In genomic region chr4:76257824-76258223, GRCh38 we compare ENCODE assay signal across 18 cellular contexts. TPM values are rescaled to one million over a fixed set of nuclear protein-coding genes. Genes with fewer than 3 reads are reported as not detected.
A peak's percentile ranks its signal among the peaks of the same experiment; 100 is the strongest.
DNase-seq lines count a peak whose midpoint lies in the region; ATAC-seq, FAIRE-seq and TF ChIP-seq lines count a peak whose summit lies in the region.
"Had no signal": no experiment of that assay in that cellular context is flagged by ENCODE, and none has a peak within 500 bp of the region (broad histone marks: within the 10 kb centered on the region; RNA-seq: fewer than 3 reads in every experiment).

No MANE protein-coding gene starts in this region.

- H3K9me3 ChIP-seq in K562 (replicated peaks; ENCODE audit: control insufficient read depth, insufficient read depth, low read depth, low read length), result no peaks in the 10 kb centered on the region
- H3K9me3 ChIP-seq: A549, BLaER1 had no signal

- H3K9me3 Mint-ChIP-seq in activated naive CD4-positive, alpha-beta T cell treated with anti-CD3 and anti-CD28 coated beads, Interleukin-2, amount 10 ng/mL, durations not matched to agents 7 days and 5 days, result no peaks in the 10 kb centered on the region
- H3K9me3 Mint-ChIP-seq: CD4-positive, alpha-beta memory T cell had no signal

- POLR2A ChIA-PET in K562 (lab: Yijun Ruan, JAX), result no interaction called here

- H2AFZ ChIP-seq in K562 (ENCODE audit: low read depth, low read length), result no peak overlapping the region

- no peak overlapping the region for H3K4me2 ChIP-seq in K562 (ENCODE audit: insufficient read depth, low read length)
- H3K4me2 ChIP-seq: A549, BLaER1 had no signal

- no peak overlapping the region for H3K4me3 ChIP-seq in K562
- H3K4me3 ChIP-seq: A549, BLaER1 had no signal

- CTCF ChIA-PET in activated naive CD4-positive, alpha-beta T cell treated with anti-CD3 and anti-CD28 coated beads, Interleukin-2, amount 10 ng/mL, durations not matched to agents 7 days and 5 days (lab: Charles Lee), result no interaction called here
- CTCF ChIA-PET in K562 (lab: Yijun Ruan, JAX; ENCODE audit: low intra/inter-chr PET ratio), result no interaction called here

- no peak for ATAC-seq in K562
- no peak for ATAC-seq in HG03521 (IDR thresholded peaks at IDR 0.05; ENCODE audit: unreplicated experiment)
- ATAC-seq in HG02885 (IDR thresholded peaks at IDR 0.05; ENCODE audit: poor library complexity, unreplicated experiment), result no peak
- ATAC-seq: A549 had no signal

- no peak overlapping the region for H3K9ac ChIP-seq in K562 (ENCODE audit: insufficient read depth in 1 of 2, low read depth in 2 of 2, low read length in 2 of 2)
- H3K9ac ChIP-seq: BLaER1 had no signal

- H3K4me1 Mint-ChIP-seq in activated naive CD4-positive, alpha-beta T cell treated with anti-CD3 and anti-CD28 coated beads, Interleukin-2, amount 10 ng/mL, durations not matched to agents 7 days and 5 days, result no peaks in the 10 kb centered on the region
- H3K4me1 Mint-ChIP-seq: CD14-positive monocyte; CD4-positive, alpha-beta memory T cell had no signal

- no peaks in the 10 kb centered on the region for H3K36me3 Mint-ChIP-seq in activated naive CD4-positive, alpha-beta T cell treated with anti-CD3 and anti-CD28 coated beads, Interleukin-2, amount 10 ng/mL, durations not matched to agents 7 days and 5 days
- H3K36me3 Mint-ChIP-seq: CD14-positive monocyte; CD4-positive, alpha-beta memory T cell had no signal

- WGBS in K562 (ENCODE audit: insufficient coverage, low coverage, missing lambda C conversion rate), result 94% methylated on average over 3 of the region's 3 CpGs

- no TSS peak for BruUV-seq in K562 (replicated peaks; lab: Mats Ljungman, UMichigan)

- TF ChIP-seq RAD21 in K562 (CRISPR knock-in tag; conservative IDR thresholded peaks at IDR 0.05 in 1 of 2, IDR thresholded peaks at IDR 0.05 in 1 of 2), result no peak

- H3K36me3 ChIP-seq in K562 (ENCODE audit: control insufficient read depth, insufficient read depth, low read length), result no peaks in the 10 kb centered on the region
- H3K36me3 ChIP-seq: BLaER1 had no signal

- intact Hi-C loops in K562 (cut with micrococcal nuclease), result loop anchor here (10.0 kb wide), 1 partner anchor 117 kb away; no protein-coding TSS in a partner anchor

- TF ChIP-seq CTCF in K562 (IDR thresholded peaks at IDR 0.05 in 2 of 3, conservative IDR thresholded peaks at IDR 0.05 in 1 of 3; ENCODE audit: insufficient read depth in 2 of 3, low read depth in 1 of 3, low read length in 3 of 3), result no peak

- H3K4me3 Mint-ChIP-seq in activated naive CD4-positive, alpha-beta T cell treated with anti-CD3 and anti-CD28 coated beads, Interleukin-2, amount 10 ng/mL, durations not matched to agents 7 days and 5 days, result no peak overlapping the region
- H3K4me3 Mint-ChIP-seq: CD4-positive, alpha-beta memory T cell had no signal

- no peak overlapping the region for H3K27ac ChIP-seq in K562 (ENCODE audit: extremely low read depth, low read depth, low read length)
- H3K27ac ChIP-seq: 22Rv1, A549, BLaER1 had no signal

- no peaks in the 10 kb centered on the region for H3K27me3 ChIP-seq in K562 (ENCODE audit: control insufficient read depth in 2 of 2, insufficient read depth in 2 of 2, low read length in 2 of 2)

- in situ Hi-C loops in K562 (cut with MboI), result no loop called here

- FAIRE-seq in K562 (lab: Jason Lieb, UNC), result no peak
- FAIRE-seq: A549 had no signal

- TF ChIP-seq POLR2A in K562 (conservative IDR thresholded peaks at IDR 0.05), result no peak

- no peaks in the 10 kb centered on the region for H3K9me1 ChIP-seq in K562 (ENCODE audit: control insufficient read depth, insufficient read depth, low read length)

- no peak for DNase-seq in activated naive CD4-positive, alpha-beta T cell treated with anti-CD3 and anti-CD28 coated beads, Interleukin-2, amount 10 ng/mL, durations not matched to agents 7 days and 5 days
- no peak for DNase-seq in activated naive CD4-positive, alpha-beta T cell treated with anti-CD3 and anti-CD28 coated beads, Interleukin-2, amount 50 U/mL, for 16 hours
- no peak for DNase-seq in K562 (ENCODE audit: extremely low read depth in 1 of 4, low spot score in 3 of 4)
- peak; percentile 42 for DNase-seq in globus pallidus (ENCODE audit: low spot score)
- DNase-seq in pons (ENCODE audit: low spot score), result peak; percentile 32
- DNase-seq in NCI-H2081 treated with DMSO at 0.1 percent for 48 hours (lab: John Stamatoyannopoulos, UW), result no peak
- DNase-seq: AML-193; Calu3; CD4-positive, alpha-beta memory T cell; GF-D8; GOT3; H7 had no signal

- no peaks in the 10 kb centered on the region for H3K79me2 ChIP-seq in K562 (ENCODE audit: control insufficient read depth, insufficient read depth, low read length)

- H3K4me1 ChIP-seq in K562 (replicated peaks in 1 of 2; ENCODE audit: control insufficient read depth in 2 of 2, insufficient read depth in 2 of 2, low read length in 2 of 2), result peaks cover 0 to 18% of the 10 kb centered on the region in 2 experiments; a peak in 3 of 5 replicates
- H3K4me1 ChIP-seq: A549, BLaER1 had no signal

- H3K27ac Mint-ChIP-seq in activated naive CD4-positive, alpha-beta T cell treated with anti-CD3 and anti-CD28 coated beads, Interleukin-2, amount 10 ng/mL, durations not matched to agents 7 days and 5 days, result peak overlapping the region; percentile 20
- H3K27ac Mint-ChIP-seq: CD4-positive, alpha-beta memory T cell had no signal

- H4K20me1 ChIP-seq in K562 (replicated peaks; ENCODE audit: control insufficient read depth, insufficient read depth, low read length), result no peaks in the 10 kb centered on the region
- H4K20me1 ChIP-seq: BLaER1 had no signal

- peaks cover 43% of the 10 kb centered on the region for H3K27me3 Mint-ChIP-seq in activated naive CD4-positive, alpha-beta T cell treated with anti-CD3 and anti-CD28 coated beads, Interleukin-2, amount 10 ng/mL, durations not matched to agents 7 days and 5 days

- TF ChIP-seq EP300 in K562 (IDR thresholded peaks at IDR 0.05; ENCODE audit: low read length), result no peak

TF ChIP-seq in K562, 482 proteins besides CTCF, POLR2A, EP300 and RAD21 (continues in another document):
- peak; percentile 56 for TF ChIP-seq ZNF316 (IDR thresholded peaks at IDR 0.05)

RNA-seq across cellular contexts. Expression of gene FAM47E, which starts 6.3 kb away (rescaled TPM):
- total RNA-seq in K562 (2011; cell fraction: chromatin; rRNA removed; ENCODE audit: low replicate concordance), result 1.3 and 1.8 TPM in 2 replicates
- 0.50 and 0.66 TPM in 2 replicates for total RNA-seq in K562 (2011; cell fraction: nucleolus; rRNA removed)
- 1.5 and 5.1 TPM in 2 replicates for total RNA-seq in K562 (2011; cell fraction: nucleoplasm; rRNA removed)
- total RNA-seq in K562 (2014; rRNA removed) (3.6 and 3.7 TPM in 2 replicates), K562 (2014; rRNA removed; fragmentation: Illumina TruSeq; extraction: Trizol) (6.4 and 7.4 TPM in 2 replicates), K562 (2015; rRNA removed; fragmentation: Illumina TruSeq; extraction: Trizol) (12.0 and 15.6 TPM in 2 replicates), K562 (2021) (3.7 and 4.8 TPM in 2 replicates)
- polyA plus RNA-seq in K562 (2011; rRNA removed) (0.38 and 4.8 TPM in 2 replicates), K562 (2014; fragmentation: Illumina TruSeq; extraction: Trizol) (5.5 and 6.9 TPM in 2 replicates), K562 (2014; fragmentation: Nextera tagmentation; extraction: Ambion mirVana) (10 to 100 TPM; 11.8 to 12.4 TPM), K562 (2014; rRNA removed) (5.0 and 5.9 TPM in 2 replicates)
- polyA plus RNA-seq in K562 (2011; cell fraction: cytosol; rRNA removed), result 1.2 TPM in 1 of 2 replicates, not detected in the other
- 0.07 and 1.3 TPM in 2 replicates for polyA plus RNA-seq in K562 (2011; cell fraction: nucleus; rRNA removed)
- 15.5 and 15.6 TPM in 2 replicates for polyA plus RNA-seq in K562 (2012)
- 0.27 and 3.5 TPM in 2 replicates for polyA minus RNA-seq in K562 (2011; rRNA and poly(A)+ RNA removed)
- 1.0 TPM in 1 of 2 replicates, not detected in the other for polyA minus RNA-seq in K562 (2011; cell fraction: cytosol; rRNA and poly(A)+ RNA removed)
- 0.56 and 0.81 TPM in 2 replicates for polyA minus RNA-seq in K562 (2011; cell fraction: nucleus; rRNA and poly(A)+ RNA removed)
- polyA plus RNA-seq: CD14-positive monocyte had no signal

RNA-seq across cellular contexts. Expression of gene SCARB2, which starts 44.2 kb away (rescaled TPM):
- 31.3 and 49.9 TPM in 2 replicates for total RNA-seq in K562 (2011; cell fraction: chromatin; rRNA removed; ENCODE audit: low replicate concordance)
- 18.7 and 26.6 TPM in 2 replicates for total RNA-seq in K562 (2011; cell fraction: nucleolus; rRNA removed)
- total RNA-seq in K562 (2011; cell fraction: nucleoplasm; rRNA removed), result 35.0 and 62.6 TPM in 2 replicates
- 17.8 and 17.9 TPM in 2 replicates for total RNA-seq in K562 (2014; rRNA removed)
- total RNA-seq in K562 (2014; rRNA removed; fragmentation: Illumina TruSeq; extraction: Trizol), result 19.3 and 20.0 TPM in 2 replicates
- 25.8 TPM in 2 replicates for total RNA-seq in K562 (2015; rRNA removed; fragmentation: Illumina TruSeq; extraction: Trizol)
- 16.6 and 18.4 TPM in 2 replicates for total RNA-seq in K562 (2021)
- polyA plus RNA-seq in K562 (2011; rRNA removed), result 17.3 and 21.0 TPM in 2 replicates
- polyA plus RNA-seq in K562 (2011; cell fraction: cytosol; rRNA removed), result 5.9 and 9.0 TPM in 2 replicates
- polyA plus RNA-seq in K562 (2011; cell fraction: nucleus; rRNA removed), result 10.3 and 14.5 TPM in 2 replicates
- 14.0 and 25.8 TPM in 2 replicates for polyA plus RNA-seq in K562 (2012)
- polyA plus RNA-seq in K562 (2014; fragmentation: Illumina TruSeq; extraction: Trizol), result 16.9 and 18.9 TPM in 2 replicates
- 1 to 10 TPM; 6.1 to 8.8 TPM for polyA plus RNA-seq in K562 (2014; fragmentation: Nextera tagmentation; extraction: Ambion mirVana)
- 10.1 and 14.9 TPM in 2 replicates for polyA plus RNA-seq in K562 (2014; rRNA removed)
- 47.7 and 52.6 TPM in 2 replicates for polyA minus RNA-seq in K562 (2011; rRNA and poly(A)+ RNA removed)
- 10.3 and 19.3 TPM in 2 replicates for polyA minus RNA-seq in K562 (2011; cell fraction: cytosol; rRNA and poly(A)+ RNA removed)
- polyA minus RNA-seq in K562 (2011; cell fraction: nucleus; rRNA and poly(A)+ RNA removed), result 16.0 and 24.0 TPM in 2 replicates

RNA-seq across cellular contexts. Expression of gene STBD1, which starts 48.7 kb away (rescaled TPM):
- not detected in 2 replicates for total RNA-seq in K562 (2011; cell fraction: chromatin; rRNA removed; ENCODE audit: low replicate concordance)
- 0.39 and 0.50 TPM in 2 replicates for total RNA-seq in K562 (2011; cell fraction: nucleolus; rRNA removed)
- 0.53 TPM in 1 of 2 replicates, not detected in the other for total RNA-seq in K562 (2011; cell fraction: nucleoplasm; rRNA removed)
- total RNA-seq in K562 (2014; rRNA removed), result 0.29 and 0.54 TPM in 2 replicates
- 0.18 and 0.22 TPM in 2 replicates for total RNA-seq in K562 (2014; rRNA removed; fragmentation: Illumina TruSeq; extraction: Trizol)
- 0.33 and 0.41 TPM in 2 replicates for total RNA-seq in K562 (2015; rRNA removed; fragmentation: Illumina TruSeq; extraction: Trizol)
- 0.42 and 0.64 TPM in 2 replicates for total RNA-seq in K562 (2021)
- polyA plus RNA-seq in K562 (2011; rRNA removed), result 0.08 and 0.34 TPM in 2 replicates
- 0.03 and 0.32 TPM in 2 replicates for polyA plus RNA-seq in K562 (2011; cell fraction: cytosol; rRNA removed)
- polyA plus RNA-seq in K562 (2011; cell fraction: nucleus; rRNA removed), result 0.07 and 0.10 TPM in 2 replicates
- polyA plus RNA-seq in K562 (2012), result 0.62 and 1.5 TPM in 2 replicates
- polyA plus RNA-seq in K562 (2014; fragmentation: Illumina TruSeq; extraction: Trizol), result 0.10 and 0.27 TPM in 2 replicates
- polyA plus RNA-seq in K562 (2014; fragmentation: Nextera tagmentation; extraction: Ambion mirVana), result not detected
- 0.24 and 0.38 TPM in 2 replicates for polyA plus RNA-seq in K562 (2014; rRNA removed)
- 0.21 TPM in 1 of 2 replicates, not detected in the other for polyA minus RNA-seq in K562 (2011; rRNA and poly(A)+ RNA removed)
- polyA minus RNA-seq in K562 (2011; cell fraction: cytosol; rRNA and poly(A)+ RNA removed), result 0.29 TPM in 1 of 2 replicates, not detected in the other
- 0.11 and 0.13 TPM in 2 replicates for polyA minus RNA-seq in K562 (2011; cell fraction: nucleus; rRNA and poly(A)+ RNA removed)

Comparison
In these comparisons a context has a peak if more than half of its experiments do, and no peak if none do; other contexts are left out.
1. DNase-seq: peak in globus pallidus (single experiment) and pons (single experiment); none in activated naive CD4-positive, alpha-beta T cell treated with anti-CD3 and anti-CD28 coated beads, Interleukin-2, amount 10 ng/mL, durations not matched to agents 7 days and 5 days (single experiment), activated naive CD4-positive, alpha-beta T cell treated with anti-CD3 and anti-CD28 coated beads, Interleukin-2, amount 50 U/mL, for 16 hours (single experiment), K562 (0 of 4) and NCI-H2081 treated with DMSO at 0.1 percent for 48 hours (single experiment).